Comparison of ENCODE assay signal across 3 cellular contexts in the genomic region with DNA sequence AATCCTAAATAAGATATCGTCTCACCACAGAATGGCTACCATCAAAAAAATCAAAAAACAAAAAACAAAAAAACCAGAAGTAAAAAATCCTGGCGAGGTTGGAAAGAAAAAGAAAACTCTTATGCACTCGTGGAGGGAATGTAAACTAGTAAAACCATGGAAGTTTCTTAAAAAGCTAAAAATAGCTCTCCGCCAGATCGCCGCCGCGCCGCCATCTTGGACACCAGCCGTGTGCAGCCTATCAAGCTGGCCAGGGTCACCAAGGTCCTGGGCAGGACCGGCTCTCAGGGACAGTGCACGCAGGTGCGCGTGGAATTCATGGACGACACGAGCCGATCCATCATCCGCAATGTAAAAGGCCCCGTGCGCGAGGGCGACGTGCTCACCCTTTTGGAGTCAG.
DNase-seq lines count a peak whose midpoint lies in the region; ATAC-seq and TF ChIP-seq lines count a peak whose summit lies in the region.
"Not testable (repeated sequence)": the region's sequence is repeated elsewhere in the genome, so short reads cannot be mapped to it uniquely, and the experiment has no call there.

No MANE protein-coding gene starts in this region.

- 55 to 73% methylated on average over 12 to 23 of the region's 23 CpGs for whole genome bisulfite sequencing in testis, 2 donors

- CTCF ChIA-PET in WTC11 (lab: Charles Lee) = not testable (repeated sequence)

- not testable (repeated sequence) for H3K27me3 ChIP-seq in testis

- not testable (repeated sequence) for H3K4me3 Mint-ChIP-seq in WTC11

- peak overlapping the region; percentile 10 to 15 for H3K4me3 ChIP-seq in testis

- not testable (repeated sequence) for H3K27me3 Mint-ChIP-seq in WTC11 (ENCODE audit: low read depth)

- peaks cover 11% of the 10 kb centered on the region for H3K36me3 Mint-ChIP-seq in WTC11

- peaks cover 30% of the 10 kb centered on the region for H3K4me1 Mint-ChIP-seq in WTC11

- not testable (repeated sequence) for H3K27ac ChIP-seq in testis

- H3K36me3 ChIP-seq in testis (ENCODE audit: low read depth, missing control alignments) = not testable (repeated sequence)

- not testable (repeated sequence) for DNase-seq in WTC11 (ENCODE audit: low spot score)
- DNase-seq in posterior vena cava (ENCODE audit: low spot score) (peak; percentile 47), testis (peak; percentile 33)

- POLR2A ChIA-PET in WTC11 (lab: Charles Lee) = not testable (repeated sequence)

- H3K27ac Mint-ChIP-seq in WTC11 = peak overlapping the region; percentile 46; the same call in 1 of the 2 replicates

- not testable (repeated sequence) for H3K4me1 ChIP-seq in testis

- H3K9me3 ChIP-seq in testis = not testable (repeated sequence)

- ATAC-seq in WTC11 = not testable (repeated sequence)

- peaks cover 16% of the 10 kb centered on the region for H3K9me3 Mint-ChIP-seq in WTC11

- not testable (repeated sequence) for TF ChIP-seq CTCF in WTC11 (IDR thresholded peaks at IDR 0.05); testis (IDR thresholded peaks at IDR 0.05)

- not testable (repeated sequence) for TF ChIP-seq POLR2A in testis (IDR thresholded peaks at IDR 0.05)

- intact Hi-C loops in posterior vena cava (cut with DNase I); testis (cut with DNase I; ENCODE audit: low total_unique reads): not testable (repeated sequence)
